In genomic region chr3:122560680-122561079, GRCh38 we compare ENCODE assay signal across 8 cellular contexts. TPM values are rescaled to one million over a fixed set of nuclear protein-coding genes. Genes with fewer than 3 reads are reported as not detected.
A peak's percentile ranks its signal among the peaks of the same experiment; 100 is the strongest.
DNase-seq lines count a peak whose midpoint lies in the region; ATAC-seq and TF ChIP-seq lines count a peak whose summit lies in the region.

No MANE protein-coding gene starts in this region.

- H3F3A ChIP-seq in PC-9 (ENCODE audit: insufficient read depth, low read depth): no peaks in the 10 kb centered on the region
- H3F3A ChIP-seq in smooth muscle cell (ENCODE audit: low read depth): no peaks in the 10 kb centered on the region

- H3K27me3 ChIP-seq in PC-9 (ENCODE audit: insufficient read depth, low read depth) (no peaks in the 10 kb centered on the region), smooth muscle cell (ENCODE audit: low read depth) (no peaks in the 10 kb centered on the region)

- no peaks in the 10 kb centered on the region for H3K9me3 ChIP-seq in PC-9 (ENCODE audit: insufficient read depth, low read depth)
- H3K9me3 ChIP-seq in smooth muscle cell (replicated peaks; ENCODE audit: low read depth): no peaks in the 10 kb centered on the region

- WGBS in smooth muscle cell (ENCODE audit: low lambda C conversion rate): 77% methylated on average over 1 of the region's 1 CpG

- H2AFZ ChIP-seq in PC-9: no peak overlapping the region
- no peak overlapping the region for H2AFZ ChIP-seq in smooth muscle cell (ENCODE audit: low read depth)

- TF ChIP-seq CTCF in PC-9 (conservative IDR thresholded peaks at IDR 0.05) (peak; percentile 71), smooth muscle cell (IDR thresholded peaks at IDR 0.05; ENCODE audit: borderline replicate concordance, insufficient read depth, poor library complexity, severe bottlenecking) (peak; percentile 55)

- H3K4me3 ChIP-seq in PC-9 (no peak overlapping the region), smooth muscle cell (no peak overlapping the region)

- H3K9me2 ChIP-seq in PC-9 (ENCODE audit: insufficient read depth): no peaks in the 10 kb centered on the region

- intact Hi-C loops in PC-9 (cut with micrococcal nuclease; ENCODE audit: unreplicated experiment): loop anchor here (1.0 to 5.0 kb wide), 4 partner anchors 103 to 237 kb away; partner anchors contain the start of gene SLC49A4

- BruUV-seq in PC-9 (replicated peaks; lab: Mats Ljungman, UMichigan): no TSS peak

- CTCF ChIA-PET in PC-9 (lab: Charles Lee): no interaction called here

- no peak for ATAC-seq in GM18520 (IDR thresholded peaks at IDR 0.05; ENCODE audit: unreplicated experiment)

- H3K36me3 ChIP-seq in PC-9 (ENCODE audit: low read depth) (no peaks in the 10 kb centered on the region), smooth muscle cell (ENCODE audit: low read depth) (no peaks in the 10 kb centered on the region)

- DNase-seq in SIG-M5 treated with dmso at 0.1 percent for 504 hours (lab: John Stamatoyannopoulos, UW; ENCODE audit: unreplicated experiment) (peak; percentile 82), SIG-M5 (lab: John Stamatoyannopoulos, UW) (no peak), HuH-7.5 (ENCODE audit: low spot score) (peak; percentile 61), PC-9 (peak; percentile 36 to 61), glomerular visceral epithelial cell (ENCODE audit: extremely low spot score) (peak; percentile 55), smooth muscle cell (lab: John Stamatoyannopoulos, UW; ENCODE audit: unreplicated experiment) (no peak)
- DNase-seq in activated effector memory CD4-positive, alpha-beta T cell treated with Interleukin-2 at 50 U/mL for 16 hours: peak; percentile 21

- peaks cover 14% of the 10 kb centered on the region; the same call in 1 of the 2 replicates for H3K4me1 ChIP-seq in PC-9 (replicated peaks; ENCODE audit: insufficient read depth)
- peaks cover 5% of the 10 kb centered on the region for H3K4me1 ChIP-seq in smooth muscle cell (ENCODE audit: low read depth)

- H4K20me1 ChIP-seq in PC-9 (ENCODE audit: insufficient read depth): no peaks in the 10 kb centered on the region
- H4K20me1 ChIP-seq in smooth muscle cell (ENCODE audit: low read depth): no peaks in the 10 kb centered on the region

- H3K27ac ChIP-seq in PC-9 (no peak overlapping the region), smooth muscle cell (ENCODE audit: low read depth) (no peak overlapping the region)

- POLR2A ChIA-PET in PC-9 (lab: Charles Lee; ENCODE audit: unreplicated experiment): no interaction called here

- H3K79me2 ChIP-seq in PC-9 (ENCODE audit: low read depth) (peaks cover 6% of the 10 kb centered on the region; the same call in 1 of the 2 replicates), smooth muscle cell (ENCODE audit: low read depth) (no peaks in the 10 kb centered on the region)

- H3K4me2 ChIP-seq in PC-9: no peak overlapping the region
- H3K4me2 ChIP-seq in smooth muscle cell: no peak overlapping the region

- no peak overlapping the region for H3K9ac ChIP-seq in smooth muscle cell (ENCODE audit: low read depth)

RNA-seq across cellular contexts. Expression of gene PARP9, which starts 3.4 kb away (rescaled TPM):
- 15.0 and 21.1 TPM in 2 replicates for total RNA-seq in PC-9 (2021)
- total RNA-seq in smooth muscle cell: 4.7 and 5.1 TPM in 2 replicates
- 1.7 and 3.8 TPM in 2 replicates for polyA plus RNA-seq in smooth muscle cell

RNA-seq across cellular contexts. Expression of gene DTX3L, which starts 3.5 kb away (rescaled TPM):
- total RNA-seq in PC-9 (2021) (30.0 and 41.7 TPM in 2 replicates), smooth muscle cell (6.4 and 6.6 TPM in 2 replicates)
- polyA plus RNA-seq in smooth muscle cell: 2.2 and 3.6 TPM in 2 replicates

RNA-seq across cellular contexts. Expression of gene PARP15, which starts 16.8 kb away (rescaled TPM):
- total RNA-seq in PC-9 (2021): 0.07 and 0.13 TPM in 2 replicates
- total RNA-seq in smooth muscle cell: not detected in 2 replicates
- polyA plus RNA-seq in smooth muscle cell: 0.40 TPM in 1 of 2 replicates, not detected in the other

RNA-seq across cellular contexts. Expression of gene KPNA1, which starts 45.9 kb away (rescaled TPM):
- total RNA-seq in PC-9 (2021) (78.2 and 89.2 TPM in 2 replicates), smooth muscle cell (37.9 and 50.8 TPM in 2 replicates)
- 26.7 and 34.6 TPM in 2 replicates for polyA plus RNA-seq in smooth muscle cell

Comparison
In these comparisons a context has a peak if more than half of its experiments do, and no peak if none do; other contexts are left out.
1. DNase-seq: peak in SIG-M5 treated with dmso at 0.1 percent for 504 hours (single experiment), HuH-7.5 (single experiment), PC-9 (2 of 2), activated effector memory CD4-positive, alpha-beta T cell treated with Interleukin-2 at 50 U/mL for 16 hours (single experiment) and glomerular visceral epithelial cell (single experiment); none in SIG-M5 (single experiment) and smooth muscle cell (single experiment).